16 cellular contexts compared by ENCODE assay signal in the genomic region with DNA sequence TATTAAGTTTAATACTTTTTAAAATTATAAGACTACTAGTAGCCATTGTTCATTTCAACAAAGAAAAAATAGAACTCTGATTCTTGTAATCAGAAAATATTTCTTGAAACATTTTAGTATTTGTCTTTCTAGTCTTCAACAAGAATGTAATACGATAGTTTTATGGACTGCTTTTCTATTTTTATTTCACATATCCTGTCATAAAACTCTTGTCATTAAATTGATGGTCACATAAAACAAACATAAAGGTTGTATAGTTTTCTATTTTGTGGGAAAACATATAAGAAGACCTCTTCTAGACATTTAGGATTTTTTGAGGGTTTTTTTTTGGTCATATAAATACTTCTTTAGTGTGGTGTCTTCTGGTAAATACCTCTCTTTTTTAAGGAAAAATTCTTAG.
DNase-seq lines count a peak whose midpoint lies in the region; ATAC-seq, FAIRE-seq and TF ChIP-seq lines count a peak whose summit lies in the region.
"Had no signal": no experiment of that assay in that cellular context is flagged by ENCODE, and none has a peak within 500 bp of the region (broad histone marks: within the 10 kb centered on the region; RNA-seq: fewer than 3 reads in every experiment).

No MANE protein-coding gene starts in this region.

- peak overlapping the region; percentile 2; the same call in 1 of the 2 replicates for H3K27ac ChIP-seq in SK-N-MC
- H3K27ac ChIP-seq in pancreas, result no peak overlapping the region
- H3K27ac ChIP-seq: HL-60 had no signal

- no peak overlapping the region for H3K9ac ChIP-seq in SK-N-MC (ENCODE audit: insufficient read length)

- no peak for TF ChIP-seq CTCF in pancreas (IDR thresholded peaks at IDR 0.05)

- H3K9me3 ChIP-seq in SK-N-MC (ENCODE audit: low read depth, low read length) (no peaks in the 10 kb centered on the region), pancreas (no peaks in the 10 kb centered on the region)

- FAIRE-seq in G401.6 (lab: Jason Lieb, UNC) (peak; percentile 56), endometrium (lab: Jason Lieb, UNC) (peak; percentile 29), pancreas (lab: Jason Lieb, UNC) (peak; percentile 94)

- no peak for DNase-seq in SK-N-MC (ENCODE audit: low read depth, low spot score)
- DNase-seq in pancreas, result no peak
- DNase-seq in NCI-H1694 treated with DMSO at 0.1 percent for 48 hours (lab: John Stamatoyannopoulos, UW), result no peak
- no peak for DNase-seq in hippocampal formation (lab: John Stamatoyannopoulos, UW)
- no peak for DNase-seq in NCI-H446 (lab: John Stamatoyannopoulos, UW)
- DNase-seq: C1 segment of cervical spinal cord; Calu3; CD4-positive, alpha-beta T cell; DMS153; DMS79 treated with DMSO at 0.1 percent for 48 hours; GF-D8 had no signal

- H3K4me1 ChIP-seq in pancreas, result no peaks in the 10 kb centered on the region

- ATAC-seq in pancreas (no peak), GM19328 (IDR thresholded peaks at IDR 0.05; ENCODE audit: unreplicated experiment) (no peak)
- ATAC-seq: HCT116 had no signal

- WGBS in pancreas, 2 donors, result 79 to 92% methylated on average over 1 of the region's 1 CpG

- H3K4me3 ChIP-seq in SK-N-MC (no peak overlapping the region), pancreas (no peak overlapping the region)

- H3K36me3 ChIP-seq in SK-N-MC (ENCODE audit: insufficient read depth, low read length), result peaks cover 85% of the 10 kb centered on the region
- peaks cover 0 to 11% (median 7%) of the 10 kb centered on the region in 3 donors for H3K36me3 ChIP-seq in pancreas

- intact Hi-C loops in pancreas (cut with DNase I), result no loop called here

- no peaks in the 10 kb centered on the region for H3K27me3 ChIP-seq in pancreas
